8 cellular contexts compared by ENCODE assay signal in the genomic region with DNA sequence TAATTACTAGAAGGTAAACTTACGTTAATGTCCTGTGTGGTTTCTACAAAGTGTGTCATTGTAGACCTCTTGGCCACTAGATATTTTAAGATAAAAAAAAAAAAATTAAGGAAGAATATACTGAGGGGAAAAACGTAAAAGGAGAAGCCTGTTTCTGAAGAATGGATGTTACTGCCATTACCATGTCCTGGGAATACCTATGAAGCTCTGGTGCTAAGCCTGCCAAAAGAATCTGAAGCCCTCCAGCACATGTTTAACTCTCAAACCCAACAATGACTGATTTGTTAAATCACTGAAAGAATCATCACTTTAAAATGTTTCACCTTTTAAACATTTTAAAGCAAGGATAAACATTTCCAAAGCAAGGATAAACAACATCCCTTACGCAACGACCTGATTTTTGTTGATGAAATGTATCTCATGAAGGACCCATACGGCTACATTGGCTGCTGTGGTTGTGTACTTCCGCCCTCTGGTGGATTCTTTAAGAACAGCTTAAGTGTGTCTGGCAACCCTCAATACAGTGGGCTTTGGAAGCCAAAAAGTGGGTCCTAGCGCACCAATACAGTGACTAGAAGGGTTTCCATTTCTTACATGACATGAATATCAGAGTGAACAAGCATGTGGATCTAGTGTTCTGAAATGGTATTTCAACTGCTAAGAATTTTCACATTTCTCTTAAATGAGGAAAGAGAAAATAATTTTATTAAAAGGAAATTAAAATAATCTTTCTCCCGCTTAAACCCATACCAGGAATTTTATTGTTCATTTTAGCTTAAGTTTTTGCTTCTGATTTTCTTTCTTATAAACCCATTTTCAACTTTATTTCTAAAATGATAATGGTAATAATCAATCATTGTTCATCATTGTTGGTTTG.
DNase-seq lines count a peak whose midpoint lies in the region; ATAC-seq and TF ChIP-seq lines count a peak whose summit lies in the region.

No MANE protein-coding gene starts in this region.

- peaks cover 0 to 2% (median 0%) of the 10 kb centered on the region in 8 donors for H3K9me3 Mint-ChIP-seq in CD4-positive, alpha-beta memory T cell
- no peaks in the 10 kb centered on the region for H3K9me3 Mint-ChIP-seq in stimulated activated naive B cell treated with anti-CD40 and anti-IgM and Interleukin-4, amounts not matched to agents 10 μg/mL and 1 μg/mL and 100 μg/mL, for 72 hours

- H3K4me3 ChIP-seq in CD4-positive, alpha-beta memory T cell (ENCODE audit: low read length in 2 of 2) = no peak overlapping the region
- H3K4me3 ChIP-seq in WERI-Rb-1 (ENCODE audit: low read depth, low read length) = no peak overlapping the region
- peak overlapping the region in 3 of 59 donors; percentile 5 to 29 (median 16) for H3K4me3 ChIP-seq in dorsolateral prefrontal cortex

- DNase-seq in CD4-positive, alpha-beta memory T cell = peak; percentile 50 to 62 (median 56)
- DNase-seq in NCI-H2171 treated with DMSO at 0.1 percent for 48 hours (lab: John Stamatoyannopoulos, UW) (peak; percentile 79), WERI-Rb-1 (peak; percentile 72), dorsolateral prefrontal cortex (peak in 3 of 10 donors; percentile 49 to 71 (median 62)), medulla oblongata (ENCODE audit: extremely low spot score) (peak; percentile 93)
- DNase-seq in stimulated activated naive B cell treated with anti-CD40 and anti-IgM and Interleukin-4, amounts not matched to agents 10 μg/mL and 1 μg/mL and 100 μg/mL, for 72 hours = peak; percentile 6

- no peaks in the 10 kb centered on the region for H3K9me3 ChIP-seq in CD4-positive, alpha-beta memory T cell (ENCODE audit: control insufficient read depth in 1 of 2, low read length in 2 of 2)
- no peaks in the 10 kb centered on the region for H3K9me3 ChIP-seq in WERI-Rb-1 (ENCODE audit: severe bottlenecking)

- intact Hi-C loops in CD4-positive, alpha-beta memory T cell (cut with micrococcal nuclease) = loop anchor here (1.0 kb wide), 3 partner anchors 15 to 341 kb away; no protein-coding TSS in a partner anchor
- intact Hi-C loops in dorsolateral prefrontal cortex (cut with DNase I) = loop anchor here (5.0 to 10.0 kb wide), 6 partner anchors 117 to 445 kb away; a partner anchor contains a TSS

- peaks cover 40 to 51% of the 10 kb centered on the region in 2 donors for H3K36me3 Mint-ChIP-seq in CD4-positive, alpha-beta memory T cell
- H3K36me3 Mint-ChIP-seq in stimulated activated naive B cell treated with anti-CD40 and anti-IgM and Interleukin-4, amounts not matched to agents 10 μg/mL and 1 μg/mL and 100 μg/mL, for 72 hours = peaks cover 8 to 35% of the 10 kb centered on the region in 2 donors

- peak overlapping the region in 2 of 7 donors; percentile 26 to 43 for H3K27ac Mint-ChIP-seq in CD4-positive, alpha-beta memory T cell
- H3K27ac Mint-ChIP-seq in stimulated activated naive B cell treated with anti-CD40 and anti-IgM and Interleukin-4, amounts not matched to agents 10 μg/mL and 1 μg/mL and 100 μg/mL, for 72 hours = no peak overlapping the region

- peaks cover 4% of the 10 kb centered on the region for H3K36me3 ChIP-seq in CD4-positive, alpha-beta memory T cell (ENCODE audit: insufficient read depth, low read length)
- H3K36me3 ChIP-seq in WERI-Rb-1 = no peaks in the 10 kb centered on the region

- CTCF ChIA-PET in CD4-positive, alpha-beta memory T cell (lab: Charles Lee; ENCODE audit: partially characterized antibody) = interaction anchor here (0.6 to 23.6 kb wide), 18 partner anchors 9 to 1271 kb away, joined by 3 to 443 read pairs (median 4); no protein-coding TSS in a partner anchor

- H3K27me3 ChIP-seq in CD4-positive, alpha-beta memory T cell (ENCODE audit: insufficient read depth, low read length) = no peaks in the 10 kb centered on the region
- H3K27me3 ChIP-seq in WERI-Rb-1 (ENCODE audit: insufficient read depth, low read depth, severe bottlenecking) (no peaks in the 10 kb centered on the region), dorsolateral prefrontal cortex (no peaks in the 10 kb centered on the region)

- peaks cover 3 to 6% (median 4%) of the 10 kb centered on the region in 4 donors for H3K4me1 Mint-ChIP-seq in CD4-positive, alpha-beta memory T cell
- H3K4me1 Mint-ChIP-seq in stimulated activated naive B cell treated with anti-CD40 and anti-IgM and Interleukin-4, amounts not matched to agents 10 μg/mL and 1 μg/mL and 100 μg/mL, for 72 hours = no peaks in the 10 kb centered on the region

- ATAC-seq in GM18909 (IDR thresholded peaks at IDR 0.05; ENCODE audit: poor library complexity, unreplicated experiment) (peak; percentile 97), HG03103 (IDR thresholded peaks at IDR 0.05; ENCODE audit: low read depth, unreplicated experiment) (peak; percentile 97)
- peak; percentile 90 to 95 for ATAC-seq in stimulated activated naive B cell treated with anti-CD40 and anti-IgM and Interleukin-4, amounts not matched to agents 10 μg/mL and 1 μg/mL and 100 μg/mL, for 72 hours (replicated peaks)

- no peak overlapping the region for H3K4me3 Mint-ChIP-seq in CD4-positive, alpha-beta memory T cell
- no peak overlapping the region for H3K4me3 Mint-ChIP-seq in stimulated activated naive B cell treated with anti-CD40 and anti-IgM and Interleukin-4, amounts not matched to agents 10 μg/mL and 1 μg/mL and 100 μg/mL, for 72 hours

- H3K27me3 Mint-ChIP-seq in CD4-positive, alpha-beta memory T cell = no peaks in the 10 kb centered on the region
- no peaks in the 10 kb centered on the region for H3K27me3 Mint-ChIP-seq in stimulated activated naive B cell treated with anti-CD40 and anti-IgM and Interleukin-4, amounts not matched to agents 10 μg/mL and 1 μg/mL and 100 μg/mL, for 72 hours

- peak; percentile 91 for TF ChIP-seq CTCF in WERI-Rb-1 (IDR thresholded peaks at IDR 0.05; ENCODE audit: low read depth, low read length)
- peak; percentile 77 to 97 (median 90) for TF ChIP-seq CTCF in dorsolateral prefrontal cortex (IDR thresholded peaks at IDR 0.05 in 54 of 56, conservative IDR thresholded peaks at IDR 0.05 in 2 of 56; ENCODE audit: low read depth in 1 of 56, partially characterized antibody in 56 of 56)

- POLR2A ChIA-PET in CD4-positive, alpha-beta memory T cell (lab: Charles Lee; ENCODE audit: partially characterized antibody) = interaction anchor here (1.5 kb wide), 1 partner anchor 250 kb away, joined by 8 read pairs; no protein-coding TSS in a partner anchor

- no peak overlapping the region for H3K27ac ChIP-seq in CD4-positive, alpha-beta memory T cell (ENCODE audit: low read depth, low read length)
- H3K27ac ChIP-seq in WERI-Rb-1 = no peak overlapping the region
- H3K27ac ChIP-seq in dorsolateral prefrontal cortex = peak overlapping the region in 55 of 59 donors; percentile 26 to 87 (median 73)

- no peaks in the 10 kb centered on the region for H3K4me1 ChIP-seq in CD4-positive, alpha-beta memory T cell (ENCODE audit: insufficient read depth, low read length)

Comparison
In these comparisons a context has a peak if more than half of its experiments do, and no peak if none do; other contexts are left out.
1. H3K27ac ChIP-seq: peak in dorsolateral prefrontal cortex (55 of 59); none in CD4-positive, alpha-beta memory T cell (single experiment) and WERI-Rb-1 (single experiment).
2. Peak in every context shown above with its lines, with median percentiles within 50 percentile points of each other: ATAC-seq.